In the genomic region with DNA sequence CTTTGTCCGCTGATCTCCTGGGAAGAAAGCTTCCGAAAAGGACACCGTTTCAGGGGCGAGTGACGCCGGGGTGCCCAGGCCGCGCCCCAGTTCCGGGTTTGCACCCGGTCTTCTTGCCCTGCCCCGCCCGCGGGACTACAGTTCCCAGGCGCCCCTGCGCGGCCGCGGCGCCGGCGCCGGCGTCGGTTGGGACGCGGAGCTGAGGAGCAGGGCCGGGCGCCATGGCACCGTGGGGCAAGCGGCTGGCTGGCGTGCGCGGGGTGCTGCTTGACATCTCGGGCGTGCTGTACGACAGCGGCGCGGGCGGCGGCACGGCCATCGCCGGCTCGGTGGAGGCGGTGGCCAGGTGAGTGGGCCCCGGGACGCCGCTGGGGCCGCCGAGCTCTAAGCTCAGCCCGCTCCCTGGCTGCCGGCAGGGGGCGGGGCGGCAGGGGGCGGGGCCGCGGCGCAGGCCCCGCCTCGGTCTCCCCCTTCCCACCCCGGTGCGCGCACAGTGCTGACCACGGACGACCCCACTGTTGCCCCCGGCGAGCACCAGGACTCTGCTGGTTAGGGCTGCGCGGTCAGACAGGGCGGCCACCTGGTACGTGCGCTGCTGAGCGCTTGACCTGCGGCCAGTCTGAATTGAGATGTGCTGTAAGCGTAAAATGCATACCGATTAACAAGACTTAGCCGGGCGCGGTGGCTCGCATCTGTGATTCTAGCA, we compare ENCODE assay signal across 8 cellular contexts. TPM values are rescaled to one million over a fixed set of nuclear protein-coding genes. Genes with fewer than 3 reads are reported as not detected.
DNase-seq lines count a peak whose midpoint lies in the region; TF ChIP-seq lines count a peak whose summit lies in the region.

A gene with protein sequence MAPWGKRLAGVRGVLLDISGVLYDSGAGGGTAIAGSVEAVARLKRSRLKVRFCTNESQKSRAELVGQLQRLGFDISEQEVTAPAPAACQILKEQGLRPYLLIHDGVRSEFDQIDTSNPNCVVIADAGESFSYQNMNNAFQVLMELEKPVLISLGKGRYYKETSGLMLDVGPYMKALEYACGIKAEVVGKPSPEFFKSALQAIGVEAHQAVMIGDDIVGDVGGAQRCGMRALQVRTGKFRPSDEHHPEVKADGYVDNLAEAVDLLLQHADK (plus strand): TSS at position 182 of the 706 bp plus-strand sequence. CDS start 40 bp downstream, at position 222.

- peak within 1 kb of the TSS; percentile 79 for H3K27ac Mint-ChIP-seq in HFFc6

- no peaks in the 10 kb centered on the region for H3K27me3 ChIP-seq in vagina

- no peaks in the 10 kb centered on the region for H3K36me3 Mint-ChIP-seq in HFFc6 (ENCODE audit: low read depth)

- peaks cover 10% of the 10 kb centered on the region for H3K27me3 Mint-ChIP-seq in HFFc6 (ENCODE audit: insufficient read depth)

- H3K27ac ChIP-seq in vagina, result peak within 1 kb of the TSS; percentile 81

- peaks cover 6% of the 10 kb centered on the region for H3K4me1 Mint-ChIP-seq in HFFc6 (ENCODE audit: low read depth)

- H3K4me1 ChIP-seq in vagina, result no peaks in the 10 kb centered on the region

- H3K36me3 ChIP-seq in vagina, result no peaks in the 10 kb centered on the region

- TF ChIP-seq POLR2A in vagina (IDR thresholded peaks at IDR 0.05), result no peak

- no peaks in the 10 kb centered on the region for H3K9me3 ChIP-seq in vagina

- H3K4me3 ChIP-seq in GM12875 (ENCODE audit: low read depth, low read length) (peak within 1 kb of the TSS; percentile 74), vagina (peak within 1 kb of the TSS; percentile 57 to 70)

- peak; percentile 21; the same call in 1 of the 2 replicates for TF ChIP-seq CTCF in GM12875 (IDR thresholded peaks at IDR 0.05; ENCODE audit: borderline replicate concordance, insufficient read depth, low read depth, low read length)
- peak; percentile 80 for TF ChIP-seq CTCF in HFFc6 (IDR thresholded peaks at IDR 0.05)
- TF ChIP-seq CTCF in vagina (IDR thresholded peaks at IDR 0.05), result peak in 2 of 3 experiments; percentile 32 to 68

- intact Hi-C loops in vagina (cut with DNase I), result no loop called here

- H3K4me3 Mint-ChIP-seq in HFFc6, result peak within 1 kb of the TSS; percentile 88

- DNase-seq in HFFc6, result peak; percentile 59
- DNase-seq in NAMALWA (ENCODE audit: low spot score), result peak; percentile 87
- DNase-seq in T-helper 2 cell, result peak; percentile 65 to 94 (median 80)
- DNase-seq in anterior cingulate cortex (lab: John Stamatoyannopoulos, UW), result peak; percentile 26 to 89 (median 80)
- DNase-seq in hepatic stellate cell (ENCODE audit: low spot score), result peak; percentile 94
- DNase-seq in renal cortical epithelial cell (ENCODE audit: low read depth), result peak; percentile 50
- no peak for DNase-seq in vagina (ENCODE audit: extremely low spot score in 2 of 2)

- H3K9me3 Mint-ChIP-seq in HFFc6, result no peaks in the 10 kb centered on the region

RNA-seq across cellular contexts. Expression of the gene that starts here (rescaled TPM):
- total RNA-seq in HFFc6 (2021; fragmentation: NEBNext Ultra II Directional; extraction: Animal tissue kit (Norgen Biotek cat#: 25700)), result 10 to 100 TPM; 12.5 to 17.3 (median 14.0) TPM
- total RNA-seq in renal cortical epithelial cell (18.1 and 18.4 TPM in 2 replicates), vagina (20.1 TPM)

Comparison
In these comparisons a context has a peak if more than half of its experiments do, and no peak if none do; other contexts are left out.
1. CTCF ChIP-seq: peak in every context shown above with its lines; median percentile 80 in HFFc6; 50 in vagina; 21 in GM12875.
2. DNase-seq: peak in HFFc6 (single experiment), NAMALWA (single experiment), T-helper 2 cell (5 of 5), anterior cingulate cortex (58 of 58), hepatic stellate cell (single experiment) and renal cortical epithelial cell (single experiment); none in vagina (0 of 2).